ENCODE assay signal across 10 cellular contexts in genomic region chr15:41930221-41930866, GRCh38. TPM values are rescaled to one million over a fixed set of nuclear protein-coding genes. Genes with fewer than 3 reads are reported as not detected.
A peak's percentile ranks its signal among the peaks of the same experiment; 100 is the strongest.
DNase-seq lines count a peak whose midpoint lies in the region; ATAC-seq and TF ChIP-seq lines count a peak whose summit lies in the region.
"Had no signal": no experiment of that assay in that cellular context is flagged by ENCODE, and none has a peak within 500 bp of the region (broad histone marks: within the 10 kb centered on the region; RNA-seq: fewer than 3 reads in every experiment).

No MANE protein-coding gene starts in this region.

- no peaks in the 10 kb centered on the region for H3K9me2 ChIP-seq in SK-N-SH

- no peaks in the 10 kb centered on the region for H3K27me3 ChIP-seq in SK-N-SH (ENCODE audit: insufficient read depth)

- H3K79me2 ChIP-seq in SK-N-SH (ENCODE audit: insufficient read depth), result peaks cover 13% of the 10 kb centered on the region

- TF ChIP-seq EP300 in SK-N-SH (IDR thresholded peaks at IDR 0.05; ENCODE audit: borderline replicate concordance in 1 of 2, low read depth in 1 of 2, low read length in 1 of 2), result peak in 1 of 2 experiments; percentile 55; a peak in 1 of 4 replicates

- TF ChIP-seq CTCF in SK-N-SH (IDR thresholded peaks at IDR 0.05), result peak; percentile 58
- peak; percentile 34 for TF ChIP-seq CTCF in fibroblast of the aortic adventitia (IDR thresholded peaks at IDR 0.05; ENCODE audit: insufficient read depth, low read length)
- TF ChIP-seq CTCF in retinal pigment epithelial cell (conservative IDR thresholded peaks at IDR 0.05; ENCODE audit: low read depth, low read length), result peak; percentile 36

- no peak overlapping the region for H3K4me3 ChIP-seq in SK-N-SH (ENCODE audit: low read depth in 2 of 2, low read length in 1 of 2)
- H3K4me3 ChIP-seq in fibroblast of the aortic adventitia (ENCODE audit: low read depth, low read length), result no peak overlapping the region
- no peak overlapping the region for H3K4me3 ChIP-seq in retinal pigment epithelial cell (ENCODE audit: low read length)

- WGBS in SK-N-SH (ENCODE audit: low lambda C conversion rate), result 63% methylated on average over 8 of the region's 8 CpGs

- H3F3A ChIP-seq in SK-N-SH (replicated peaks; ENCODE audit: insufficient read depth), result peaks cover 7% of the 10 kb centered on the region

- TF ChIP-seq RAD21 in SK-N-SH (IDR thresholded peaks at IDR 0.05; ENCODE audit: low read length), result peak; percentile 39

- CTCF ChIA-PET in SK-N-SH (lab: Yijun Ruan, JAX), result interaction anchor here (0.9 kb wide), 1 partner anchor 44 kb away, joined by 3 read pairs; no protein-coding TSS in a partner anchor

- H4K20me1 ChIP-seq in SK-N-SH (ENCODE audit: insufficient read depth), result no peaks in the 10 kb centered on the region

- H3K36me3 ChIP-seq in SK-N-SH (replicated peaks in 1 of 2; ENCODE audit: control insufficient read depth in 1 of 2, insufficient read depth in 2 of 2, low read length in 1 of 2), result peaks cover 0 to 3% of the 10 kb centered on the region in 2 experiments

- H3K9ac ChIP-seq in SK-N-SH, result 0 out of 2 replicates have a peak overlapping the region, but pooled peaks have one; percentile 1

- POLR2A ChIA-PET in SK-N-SH (lab: Yijun Ruan, JAX), result no interaction called here

- H2AFZ ChIP-seq in SK-N-SH (ENCODE audit: low read depth), result no peak overlapping the region

- H3K4me1 ChIP-seq in SK-N-SH (ENCODE audit: control insufficient read depth in 1 of 2, insufficient read depth in 2 of 2, low read depth in 1 of 2, low read length in 1 of 2), result peaks cover 14 to 43% of the 10 kb centered on the region in 2 experiments

- peak; percentile 94 for DNase-seq in ELR (ENCODE audit: low read depth)
- peak; percentile 27 for DNase-seq in SK-N-SH
- DNase-seq in fibroblast of the aortic adventitia (ENCODE audit: low read depth), result peak; percentile 99
- no peak for DNase-seq in retinal pigment epithelial cell (ENCODE audit: low read depth)
- no peak for DNase-seq in cortex of kidney (lab: John Stamatoyannopoulos, UW)
- no peak for DNase-seq in D341Med (ENCODE audit: low spot score)
- DNase-seq in SK-N-DZ (ENCODE audit: low spot score), result no peak
- DNase-seq: NCI-H2107, retina had no signal

- peak overlapping the region; percentile 9; the same call in 1 of the 2 replicates for H3K4me2 ChIP-seq in SK-N-SH

- peak overlapping the region; percentile 34 to 76; a peak in 3 of 4 replicates for H3K27ac ChIP-seq in SK-N-SH (ENCODE audit: low read depth in 2 of 2, low read length in 1 of 2)

- no peak for ATAC-seq in HG03442 (IDR thresholded peaks at IDR 0.05; ENCODE audit: unreplicated experiment)

- H3K9me3 ChIP-seq in SK-N-SH, result no peaks in the 10 kb centered on the region

TF ChIP-seq in SK-N-SH, 30 proteins besides CTCF, POLR2A, EP300 and RAD21 (continues in another document):
- TF ChIP-seq USF1 (IDR thresholded peaks at IDR 0.05; ENCODE audit: borderline replicate concordance, low read depth) (no peak), REST (IDR thresholded peaks at IDR 0.05; ENCODE audit: low read depth, low read length) (no peak), SIN3A (IDR thresholded peaks at IDR 0.05; ENCODE audit: borderline replicate concordance, low read depth, low read length) (no peak), MXI1 (IDR thresholded peaks at IDR 0.05; ENCODE audit: low read depth, low read length) (no peak), JUND (IDR thresholded peaks at IDR 0.05) (peak; percentile 65; the same call in 1 of the 2 replicates), FOXM1 (IDR thresholded peaks at IDR 0.05; ENCODE audit: low read depth) (no peak), FOXJ3 (CRISPR knock-in tag; IDR thresholded peaks at IDR 0.05) (no peak), RFX5 (IDR thresholded peaks at IDR 0.05; ENCODE audit: low read length) (no peak), NRF1 (IDR thresholded peaks at IDR 0.05; ENCODE audit: low read depth, low read length) (no peak), MAX (IDR thresholded peaks at IDR 0.05; ENCODE audit: low read depth) (peak; percentile 24; the same call in 1 of the 2 replicates), EZH2phosphoT487 (IDR thresholded peaks at IDR 0.05; ENCODE audit: borderline replicate concordance, low read depth) (no peak), ELF1 (IDR thresholded peaks at IDR 0.05) (no peak), NFIC (IDR thresholded peaks at IDR 0.05; ENCODE audit: borderline replicate concordance) (peak; percentile 82), MEF2A (IDR thresholded peaks at IDR 0.05; ENCODE audit: borderline replicate concordance, low read depth) (0 out of 2 replicates have a peak, but pooled peaks have one; percentile 77), RXRA (IDR thresholded peaks at IDR 0.05; ENCODE audit: borderline replicate concordance, low read depth) (0 out of 2 replicates have a peak, but pooled peaks have one; percentile 33), PBX3 (IDR thresholded peaks at IDR 0.05) (peak; percentile 33; the same call in 1 of the 2 replicates), CHD2 (IDR thresholded peaks at IDR 0.05; ENCODE audit: low read length, partially characterized antibody) (no peak), GABPA (IDR thresholded peaks at IDR 0.05; ENCODE audit: low read depth) (no peak), TEAD4 (IDR thresholded peaks at IDR 0.05; ENCODE audit: borderline replicate concordance, insufficient read depth) (0 out of 2 replicates have a peak, but pooled peaks have one; percentile 59), SMC3 (IDR thresholded peaks at IDR 0.05; ENCODE audit: low read depth, low read length) (no peak), FOSL2 (IDR thresholded peaks at IDR 0.05; ENCODE audit: borderline replicate concordance, low read depth) (peak; percentile 64; the same call in 1 of the 2 replicates), TAF1 (IDR thresholded peaks at IDR 0.05; ENCODE audit: borderline replicate concordance, low read depth, low read length) (no peak), GATA2 (CRISPR knock-in tag; IDR thresholded peaks at IDR 0.05) (no peak)

RNA-seq across cellular contexts. Expression of gene SPTBN5, which starts 36.5 kb away (rescaled TPM):
- polyA plus RNA-seq in SK-N-SH (2012; rRNA removed), result 0.23 TPM in 2 replicates
- polyA plus RNA-seq in SK-N-SH (2012; cell fraction: cytosol; rRNA removed), result 0.05 TPM in 2 replicates
- polyA plus RNA-seq in SK-N-SH (2012; cell fraction: nucleus; rRNA removed), result 1.2 and 1.7 TPM in 2 replicates
- total RNA-seq in fibroblast of the aortic adventitia (ENCODE audit: low replicate concordance), result 0.18 and 0.57 TPM in 2 replicates
- polyA plus RNA-seq in SK-N-DZ (2014; cell fraction: cytosol; rRNA removed), result 0.73 and 0.75 TPM in 2 replicates
- 5.2 and 8.0 TPM in 2 replicates for polyA plus RNA-seq in SK-N-DZ (2014; cell fraction: nucleus; rRNA removed)

RNA-seq across cellular contexts. Expression of gene EHD4, which starts 42.0 kb away (rescaled TPM):
- polyA plus RNA-seq in SK-N-SH (2012; rRNA removed), result 16.9 and 17.5 TPM in 2 replicates
- polyA plus RNA-seq in SK-N-SH (2012; cell fraction: cytosol; rRNA removed), result 11.1 and 14.4 TPM in 2 replicates
- 9.6 and 11.1 TPM in 2 replicates for polyA plus RNA-seq in SK-N-SH (2012; cell fraction: nucleus; rRNA removed)
- 10.8 and 12.1 TPM in 2 replicates for total RNA-seq in fibroblast of the aortic adventitia (ENCODE audit: low replicate concordance)
- polyA plus RNA-seq in SK-N-DZ (2014; cell fraction: cytosol; rRNA removed), result 2.2 and 2.8 TPM in 2 replicates
- polyA plus RNA-seq in SK-N-DZ (2014; cell fraction: nucleus; rRNA removed), result 0.62 and 1.1 TPM in 2 replicates

Comparison
In these comparisons a context has a peak if more than half of its experiments do, and no peak if none do; other contexts are left out.
1. DNase-seq: peak in ELR (single experiment), SK-N-SH (single experiment) and fibroblast of the aortic adventitia (single experiment); none in retinal pigment epithelial cell (single experiment), cortex of kidney (single experiment), D341Med (single experiment) and SK-N-DZ (single experiment).
2. Peak in every context shown above with its lines, with median percentiles within 50 percentile points of each other: CTCF ChIP-seq.